Comparison of ENCODE assay signal across 8 cellular contexts in genomic region chr22:46057762-46058420, GRCh38.
DNase-seq lines count a peak whose midpoint lies in the region; ATAC-seq and TF ChIP-seq lines count a peak whose summit lies in the region.

No MANE protein-coding gene starts in this region.

- no peaks in the 10 kb centered on the region for H3K9me3 ChIP-seq in MG63
- no peaks in the 10 kb centered on the region for H3K9me3 ChIP-seq in spleen

- peaks cover 49% of the 10 kb centered on the region for H3K36me3 ChIP-seq in MG63
- peaks cover 0 to 26% (median 0%) of the 10 kb centered on the region in 6 donors for H3K36me3 ChIP-seq in spleen

- peak overlapping the region; percentile 83 for H3K27ac Mint-ChIP-seq in activated T-cell treated with anti-CD3 and anti-CD28 coated beads, Interleukin-2, amount 50 U/mL, for 24 hours
- H3K27ac Mint-ChIP-seq in type B pancreatic cell: no peak overlapping the region

- TF ChIP-seq CTCF in spleen (IDR thresholded peaks at IDR 0.05 in 8 of 11, conservative IDR thresholded peaks at IDR 0.05 in 3 of 11) (no peak), type B pancreatic cell (conservative IDR thresholded peaks at IDR 0.05) (no peak)

- peak; percentile 67 for ATAC-seq in GM21576 (IDR thresholded peaks at IDR 0.05; ENCODE audit: unreplicated experiment)

- peak overlapping the region; percentile 46 for H3K4me3 Mint-ChIP-seq in activated T-cell treated with anti-CD3 and anti-CD28 coated beads, Interleukin-2, amount 50 U/mL, for 24 hours
- no peak overlapping the region for H3K4me3 Mint-ChIP-seq in type B pancreatic cell

- 12 to 30% (median 12%) methylated on average over 13 of the region's 13 CpGs for WGBS in spleen, 5 donors

- H3K9me3 Mint-ChIP-seq in activated T-cell treated with anti-CD3 and anti-CD28 coated beads, Interleukin-2, amount 50 U/mL, for 24 hours: no peaks in the 10 kb centered on the region
- no peaks in the 10 kb centered on the region for H3K9me3 Mint-ChIP-seq in type B pancreatic cell

- peaks cover 46% of the 10 kb centered on the region for H3K4me1 Mint-ChIP-seq in activated T-cell treated with anti-CD3 and anti-CD28 coated beads, Interleukin-2, amount 50 U/mL, for 24 hours (ENCODE audit: low read depth)
- H3K4me1 Mint-ChIP-seq in type B pancreatic cell (ENCODE audit: unreplicated experiment): peaks cover 8% of the 10 kb centered on the region

- H3K36me3 Mint-ChIP-seq in activated T-cell treated with anti-CD3 and anti-CD28 coated beads, Interleukin-2, amount 50 U/mL, for 24 hours (ENCODE audit: low read depth): peaks cover 9% of the 10 kb centered on the region
- no peaks in the 10 kb centered on the region for H3K36me3 Mint-ChIP-seq in type B pancreatic cell

- H3K4me3 ChIP-seq in MG63 (peak overlapping the region; percentile 88), spleen (peak overlapping the region in 3 of 8 donors; percentile 4 to 42 (median 7))

- no peaks in the 10 kb centered on the region for H3K27me3 Mint-ChIP-seq in activated T-cell treated with anti-CD3 and anti-CD28 coated beads, Interleukin-2, amount 50 U/mL, for 24 hours
- peaks cover 48% of the 10 kb centered on the region for H3K27me3 Mint-ChIP-seq in type B pancreatic cell

- intact Hi-C loops in spleen (cut with DNase I; ENCODE audit: low total_unique reads): no loop called here

- H3K27me3 ChIP-seq in MG63 (no peaks in the 10 kb centered on the region), spleen (replicated peaks in 1 of 7) (no peaks in the 10 kb centered on the region)

- H3K27ac ChIP-seq in spleen: peak overlapping the region; percentile 97 to 99 (median 98)

- peak in 1 of 3 donors; percentile 63 for TF ChIP-seq POLR2A in spleen (IDR thresholded peaks at IDR 0.05)

- DNase-seq in GDM1 (lab: John Stamatoyannopoulos, UW) (peak; percentile 22), MG63 (peak; percentile 53), glomerular visceral epithelial cell (ENCODE audit: extremely low spot score) (peak; percentile 24), spleen (peak; percentile 80), midbrain (lab: John Stamatoyannopoulos, UW) (no peak), type B pancreatic cell (ENCODE audit: extremely low spot score, unreplicated experiment) (no peak)
- DNase-seq in activated T-cell treated with anti-CD3 and anti-CD28 coated beads, Interleukin-2, amount 50 U/mL, for 24 hours: no peak

- H3K4me1 ChIP-seq in spleen: peaks cover 34 to 100% (median 82%) of the 10 kb centered on the region in 6 donors

Comparison
In these comparisons a context has a peak if more than half of its experiments do, and no peak if none do; other contexts are left out.
1. DNase-seq: peak in GDM1 (single experiment), MG63 (single experiment), glomerular visceral epithelial cell (single experiment) and spleen (single experiment); none in activated T-cell treated with anti-CD3 and anti-CD28 coated beads, Interleukin-2, amount 50 U/mL, for 24 hours (single experiment), midbrain (single experiment) and type B pancreatic cell (single experiment).